ENCODE assay signal across 14 cellular contexts in the genomic region with DNA sequence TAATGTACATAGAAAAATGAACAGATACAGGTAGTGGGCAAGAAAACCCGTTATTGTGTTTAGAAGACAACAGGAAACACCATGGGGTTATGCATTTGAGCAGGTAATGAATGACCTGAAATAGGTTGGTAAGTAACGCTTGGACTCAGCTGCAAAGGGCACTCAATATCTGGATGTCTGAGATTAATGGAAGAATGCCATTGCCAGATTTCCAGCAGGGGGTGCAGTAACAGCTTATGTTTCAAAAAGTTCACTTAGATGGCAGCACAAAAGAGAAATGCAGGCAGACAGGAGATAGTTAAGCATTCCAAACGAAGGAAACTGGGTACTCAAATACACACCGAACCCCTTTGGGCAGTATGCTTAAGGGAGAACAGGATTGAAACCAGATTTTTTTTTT.
DNase-seq lines count a peak whose midpoint lies in the region; ATAC-seq, FAIRE-seq and TF ChIP-seq lines count a peak whose summit lies in the region.
"Had no signal": no experiment of that assay in that cellular context is flagged by ENCODE, and none has a peak within 500 bp of the region (broad histone marks: within the 10 kb centered on the region; RNA-seq: fewer than 3 reads in every experiment).

No MANE protein-coding gene starts in this region.

- no peaks in the 10 kb centered on the region for H3K36me3 ChIP-seq in heart left ventricle
- H3K36me3 ChIP-seq: right atrium auricular region had no signal

- H3K9me3 ChIP-seq in heart left ventricle = no peaks in the 10 kb centered on the region
- H3K9me3 ChIP-seq: right atrium auricular region had no signal

- H3K27me3 ChIP-seq in heart left ventricle = no peaks in the 10 kb centered on the region
- H3K27me3 ChIP-seq: right atrium auricular region had no signal

- intact Hi-C loops in heart left ventricle (cut with DNase I) (loop anchor here in 2 of 10 donors (5.0 to 10.0 kb wide), 2 partner anchors 299 to 391 kb away; no protein-coding TSS in a partner anchor), Right ventricle myocardium inferior (cut with DNase I) (no loop called here)

- CTCF ChIA-PET in WTC11 (lab: Charles Lee) = interaction anchor here (0.6 to 0.7 kb wide), 2 partner anchors 71 to 154 kb away, joined by 3 to 5 read pairs; no protein-coding TSS in a partner anchor

- H3K4me3 Mint-ChIP-seq in WTC11 = no peak overlapping the region
- H3K4me3 Mint-ChIP-seq: CD4-positive, CD25-positive, alpha-beta regulatory T cell had no signal

- DNase-seq in heart left ventricle = no peak
- DNase-seq in Right ventricle myocardium inferior (ENCODE audit: missing footprints) = no peak
- DNase-seq in NCI-H69 (lab: John Stamatoyannopoulos, UW) = peak; percentile 57
- DNase-seq in fibroblast of peridontal ligament (ENCODE audit: extremely low read depth) = peak; percentile 10
- peak; percentile 17 for DNase-seq in superior temporal gyrus (ENCODE audit: extremely low spot score)
- no peak for DNase-seq in WTC11 (ENCODE audit: low spot score)
- no peak for DNase-seq in HTR-8/SVneo (ENCODE audit: insufficient read length, low spot score)
- no peak for DNase-seq in NCI-H226
- DNase-seq: activated gamma-delta T cell; CD4-positive, CD25-positive, alpha-beta regulatory T cell; effector memory CD4-positive, alpha-beta T cell; kidney glomerular epithelial cell; NK-92 treated with Interleukin-12 subunit alpha and Interleukin-12 subunit beta, amount 100 ng/mL, for 24 hours had no signal

- peaks cover 10% of the 10 kb centered on the region; the same call in 1 of the 2 replicates for H3K9me3 Mint-ChIP-seq in WTC11

- TF ChIP-seq CTCF in heart left ventricle (IDR thresholded peaks at IDR 0.05) (peak in 8 of 12 donors; percentile 11 to 49 (median 32)), WTC11 (IDR thresholded peaks at IDR 0.05) (no peak)

- ATAC-seq in heart left ventricle (no peak), Right ventricle myocardium inferior (no peak), WTC11 (no peak)

- 0 out of 2 replicates have a peak, but pooled peaks cover 3% of the 10 kb centered on the region for H3K36me3 Mint-ChIP-seq in WTC11
- H3K36me3 Mint-ChIP-seq: CD4-positive, CD25-positive, alpha-beta regulatory T cell had no signal

- no peaks in the 10 kb centered on the region for H3K27me3 Mint-ChIP-seq in WTC11 (ENCODE audit: low read depth)

- peaks cover 0 to 31% (median 1%) of the 10 kb centered on the region in 12 donors for H3K4me1 ChIP-seq in heart left ventricle
- H3K4me1 ChIP-seq: right atrium auricular region had no signal

- no peak overlapping the region for H3K27ac Mint-ChIP-seq in WTC11
- H3K27ac Mint-ChIP-seq: CD4-positive, CD25-positive, alpha-beta regulatory T cell had no signal

- no peak for FAIRE-seq in HTR-8/SVneo (lab: Jason Lieb, UNC)

- WGBS in heart left ventricle, 4 donors = 72 to 84% (median 77%) methylated on average over 4 of the region's 4 CpGs

- H3K27ac ChIP-seq in heart left ventricle = no peak overlapping the region
- H3K27ac ChIP-seq: right atrium auricular region had no signal

- POLR2A ChIA-PET in WTC11 (lab: Charles Lee) = no interaction called here

- no peak overlapping the region for H3K4me3 ChIP-seq in heart left ventricle
- H3K4me3 ChIP-seq: right atrium auricular region had no signal

- H3K4me1 Mint-ChIP-seq in WTC11 = peaks cover 31% of the 10 kb centered on the region
- H3K4me1 Mint-ChIP-seq: CD4-positive, CD25-positive, alpha-beta regulatory T cell had no signal

- TF ChIP-seq POLR2A in heart left ventricle (IDR thresholded peaks at IDR 0.05) = no peak

TF ChIP-seq in WTC11, 78 proteins besides CTCF, POLR2A, EP300 and RAD21:
- TF ChIP-seq FOXK1 (CRISPR knock-in tag; IDR thresholded peaks at IDR 0.05) = no peak
- no peak for TF ChIP-seq TEAD4 (CRISPR knock-in tag; IDR thresholded peaks at IDR 0.05)
- TF ChIP-seq, protein P1, sequence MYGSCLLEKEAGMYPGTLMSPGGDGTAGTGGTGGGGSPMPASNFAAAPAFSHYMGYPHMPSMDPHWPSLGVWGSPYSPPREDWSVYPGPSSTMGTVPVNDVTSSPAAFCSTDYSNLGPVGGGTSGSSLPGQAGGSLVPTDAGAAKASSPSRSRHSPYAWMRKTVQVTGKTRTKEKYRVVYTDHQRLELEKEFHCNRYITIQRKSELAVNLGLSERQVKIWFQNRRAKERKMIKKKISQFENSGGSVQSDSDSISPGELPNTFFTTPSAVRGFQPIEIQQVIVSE (CRISPR knock-in tag; IDR thresholded peaks at IDR 0.05; ENCODE audit: borderline replicate concordance) = no peak
- TF ChIP-seq ZNF219 (CRISPR knock-in tag; IDR thresholded peaks at IDR 0.05; ENCODE audit: borderline replicate concordance) = no peak
- no peak for TF ChIP-seq CBFB (CRISPR knock-in tag; IDR thresholded peaks at IDR 0.05; ENCODE audit: low read depth)
- no peak for TF ChIP-seq ZNF121 (CRISPR knock-in tag; IDR thresholded peaks at IDR 0.05)
- TF ChIP-seq ZNF138 (CRISPR knock-in tag; conservative IDR thresholded peaks at IDR 0.05) = no peak
- TF ChIP-seq, protein P2, sequence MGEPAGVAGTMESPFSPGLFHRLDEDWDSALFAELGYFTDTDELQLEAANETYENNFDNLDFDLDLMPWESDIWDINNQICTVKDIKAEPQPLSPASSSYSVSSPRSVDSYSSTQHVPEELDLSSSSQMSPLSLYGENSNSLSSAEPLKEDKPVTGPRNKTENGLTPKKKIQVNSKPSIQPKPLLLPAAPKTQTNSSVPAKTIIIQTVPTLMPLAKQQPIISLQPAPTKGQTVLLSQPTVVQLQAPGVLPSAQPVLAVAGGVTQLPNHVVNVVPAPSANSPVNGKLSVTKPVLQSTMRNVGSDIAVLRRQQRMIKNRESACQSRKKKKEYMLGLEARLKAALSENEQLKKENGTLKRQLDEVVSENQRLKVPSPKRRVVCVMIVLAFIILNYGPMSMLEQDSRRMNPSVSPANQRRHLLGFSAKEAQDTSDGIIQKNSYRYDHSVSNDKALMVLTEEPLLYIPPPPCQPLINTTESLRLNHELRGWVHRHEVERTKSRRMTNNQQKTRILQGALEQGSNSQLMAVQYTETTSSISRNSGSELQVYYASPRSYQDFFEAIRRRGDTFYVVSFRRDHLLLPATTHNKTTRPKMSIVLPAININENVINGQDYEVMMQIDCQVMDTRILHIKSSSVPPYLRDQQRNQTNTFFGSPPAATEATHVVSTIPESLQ (CRISPR knock-in tag; IDR thresholded peaks at IDR 0.05) = no peak

Comparison
In these comparisons a context has a peak if more than half of its experiments do, and no peak if none do; other contexts are left out.
1. DNase-seq: peak in NCI-H69 (single experiment), fibroblast of peridontal ligament (single experiment) and superior temporal gyrus (single experiment); none in heart left ventricle (0 of 5), Right ventricle myocardium inferior (single experiment), WTC11 (single experiment), HTR-8/SVneo (single experiment) and NCI-H226 (single experiment).